In the genomic region with DNA sequence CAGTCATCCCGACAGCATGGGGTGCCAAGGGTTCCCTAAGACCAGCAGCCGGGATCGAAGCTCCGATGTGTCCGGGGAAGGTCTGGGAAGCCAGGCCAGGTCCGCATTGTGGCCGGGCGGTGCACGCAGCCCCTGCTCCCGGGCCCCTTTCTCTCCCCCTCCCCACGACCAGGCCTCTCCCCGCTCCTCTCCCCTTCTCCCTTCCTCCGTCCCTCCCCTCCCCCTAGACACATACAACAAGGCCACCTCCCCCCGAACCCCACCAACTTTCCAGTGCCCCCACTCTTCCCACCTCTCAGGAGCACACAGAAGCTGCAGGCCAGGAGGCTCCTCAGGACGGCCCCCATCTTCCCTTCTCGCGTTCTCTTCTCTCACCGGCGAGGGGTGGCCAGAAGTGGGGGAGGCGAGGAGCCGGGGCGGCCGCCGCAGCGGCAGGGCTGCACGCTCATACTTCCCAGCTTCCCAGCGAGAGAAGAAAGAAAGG, we compare ENCODE assay signal across 8 cellular contexts. TPM values are rescaled to one million over a fixed set of nuclear protein-coding genes. Genes with fewer than 3 reads are reported as not detected.
A peak's percentile ranks its signal among the peaks of the same experiment; 100 is the strongest.
DNase-seq lines count a peak whose midpoint lies in the region; ATAC-seq and TF ChIP-seq lines count a peak whose summit lies in the region.

No MANE protein-coding gene starts in this region.

- H3K27ac Mint-ChIP-seq in activated CD4-positive, alpha-beta memory T cell treated with anti-CD3 and anti-CD28 coated beads for 36 hours, result no peak overlapping the region

- H3K36me3 ChIP-seq in heart right ventricle, result no peaks in the 10 kb centered on the region

- peak overlapping the region; percentile 61 to 95 (median 80) for H3K4me3 ChIP-seq in heart right ventricle

- peaks cover 24% of the 10 kb centered on the region for H3K27me3 Mint-ChIP-seq in activated CD4-positive, alpha-beta memory T cell treated with anti-CD3 and anti-CD28 coated beads for 36 hours

- intact Hi-C loops in activated CD4-positive, alpha-beta memory T cell treated with anti-CD3 and anti-CD28 coated beads for 36 hours (cut with micrococcal nuclease), result loop anchor here (2.0 to 10.0 kb wide), 2 partner anchors 68 to 192 kb away; a partner anchor contains a TSS
- intact Hi-C loops in heart right ventricle (cut with DNase I), result loop anchor here in 3 of 10 donors (5.0 to 10.0 kb wide), 5 partner anchors 52 to 102 kb away; no protein-coding TSS in a partner anchor

- POLR2A ChIA-PET in activated CD4-positive, alpha-beta memory T cell treated with anti-CD3 and anti-CD28 coated beads for 36 hours (lab: Charles Lee), result interaction anchor here (0.8 to 1.5 kb wide), 2 partner anchors 11 to 45 kb away, joined by 3 to 4 read pairs; no protein-coding TSS in a partner anchor

- peaks cover 13% of the 10 kb centered on the region for H3K4me1 Mint-ChIP-seq in activated CD4-positive, alpha-beta memory T cell treated with anti-CD3 and anti-CD28 coated beads for 36 hours (ENCODE audit: low read depth)

- 1 to 2% methylated on average over 26 to 27 of the region's 27 CpGs for WGBS in heart right ventricle, 2 donors

- peak overlapping the region; percentile 96 to 100 (median 99) for H3K27ac ChIP-seq in heart right ventricle

- ATAC-seq in GM21381 (IDR thresholded peaks at IDR 0.05; ENCODE audit: unreplicated experiment), result peak; percentile 17
- ATAC-seq in heart right ventricle, result peak in 6 of 8 donors; percentile 11 to 45 (median 26)
- no peak for ATAC-seq in GM21576 (IDR thresholded peaks at IDR 0.05; ENCODE audit: unreplicated experiment)
- ATAC-seq in HG03135 (IDR thresholded peaks at IDR 0.05; ENCODE audit: unreplicated experiment), result no peak

- H3K36me3 Mint-ChIP-seq in activated CD4-positive, alpha-beta memory T cell treated with anti-CD3 and anti-CD28 coated beads for 36 hours, result no peaks in the 10 kb centered on the region

- DNase-seq in 8988T (peak; percentile 15), heart right ventricle (peak in 1 of 2 donors; percentile 16), putamen (ENCODE audit: low spot score) (peak; percentile 49), COLO829 (ENCODE audit: low spot score) (no peak)
- no peak for DNase-seq in activated CD4-positive, alpha-beta memory T cell treated with anti-CD3 and anti-CD28 coated beads for 36 hours

- TF ChIP-seq CTCF in heart right ventricle (IDR thresholded peaks at IDR 0.05), result no peak

- peaks cover 0 to 40% (median 0%) of the 10 kb centered on the region in 7 donors for H3K27me3 ChIP-seq in heart right ventricle

- peak overlapping the region; percentile 83 for H3K4me3 Mint-ChIP-seq in activated CD4-positive, alpha-beta memory T cell treated with anti-CD3 and anti-CD28 coated beads for 36 hours

- no peaks in the 10 kb centered on the region for H3K9me3 ChIP-seq in heart right ventricle

- CTCF ChIA-PET in activated CD4-positive, alpha-beta memory T cell treated with anti-CD3 and anti-CD28 coated beads for 36 hours (lab: Charles Lee), result interaction anchor here (1.2 kb wide), 1 partner anchor 61 kb away, joined by 4 read pairs; no protein-coding TSS in a partner anchor

- peaks cover 0 to 28% (median 17%) of the 10 kb centered on the region in 9 donors for H3K4me1 ChIP-seq in heart right ventricle

- no peaks in the 10 kb centered on the region for H3K9me3 Mint-ChIP-seq in activated CD4-positive, alpha-beta memory T cell treated with anti-CD3 and anti-CD28 coated beads for 36 hours

RNA-seq across cellular contexts. Expression of a gene that starts 0.4 kb away (rescaled TPM):
- total RNA-seq in activated CD4-positive, alpha-beta memory T cell treated with anti-CD3 and anti-CD28 coated beads for 36 hours, result 1 to 10 TPM; 2.5 to 2.6 TPM
- 10 to 100 TPM; 20.3 to 31.1 (median 25.9) TPM for total RNA-seq in heart right ventricle
- polyA plus RNA-seq in heart right ventricle, result 1 to 10 TPM; 3.1 to 4.5 TPM

Comparison
In these comparisons a context has a peak if more than half of its experiments do, and no peak if none do; other contexts are left out.
1. DNase-seq: peak in 8988T (single experiment) and putamen (single experiment); none in activated CD4-positive, alpha-beta memory T cell treated with anti-CD3 and anti-CD28 coated beads for 36 hours (single experiment) and COLO829 (single experiment).
2. ATAC-seq: peak in GM21381 (single experiment) and heart right ventricle (6 of 8); none in GM21576 (single experiment) and HG03135 (single experiment).
3. RNA of a gene that starts 0.4 kb away (total RNA-seq): 20.3 to 31.1 TPM in heart right ventricle; 2.5 to 2.6 TPM in activated CD4-positive, alpha-beta memory T cell treated with anti-CD3 and anti-CD28 coated beads for 36 hours; every median in the first group is over 4 times any median in the second.